ENCODE assay signal across 9 cellular contexts in the genomic region with DNA sequence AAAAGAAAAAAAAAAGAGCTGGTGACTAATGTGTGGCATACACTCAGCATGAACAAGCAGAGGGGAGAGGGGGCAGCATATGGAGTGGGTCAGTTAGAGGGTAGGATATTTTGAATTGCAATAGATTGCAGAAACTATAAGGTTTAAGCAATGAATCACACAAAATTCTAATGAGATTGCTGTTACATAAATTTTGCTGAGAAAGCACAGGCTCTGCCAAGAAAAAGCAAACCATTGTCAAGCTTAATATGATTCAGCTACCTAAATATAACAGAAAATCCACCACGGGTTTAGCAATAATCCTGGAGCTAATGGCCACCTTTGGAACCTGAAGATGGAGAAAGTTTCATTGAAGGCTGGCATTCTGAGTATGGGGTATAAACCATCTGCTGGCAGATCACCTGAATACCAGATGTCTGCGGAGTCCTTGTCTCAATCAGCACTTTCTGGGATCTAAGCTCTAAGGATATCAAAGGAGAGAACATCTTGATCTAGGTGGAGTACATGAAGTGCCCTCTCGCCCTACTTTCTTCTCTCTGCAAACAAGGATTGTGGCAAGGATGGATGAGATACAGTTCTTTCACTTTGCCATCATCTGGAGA. TPM values are rescaled to one million over a fixed set of nuclear protein-coding genes. Genes with fewer than 3 reads are reported as not detected.
DNase-seq lines count a peak whose midpoint lies in the region; ATAC-seq and TF ChIP-seq lines count a peak whose summit lies in the region.
"Had no signal": no experiment of that assay in that cellular context is flagged by ENCODE, and none has a peak within 500 bp of the region (broad histone marks: within the 10 kb centered on the region; RNA-seq: fewer than 3 reads in every experiment).

No MANE protein-coding gene starts in this region.

- DNase-seq in AG04450 (ENCODE audit: low read depth, low spot score) (peak; percentile 82), IMR-90 (peak; percentile 97), cerebellum (ENCODE audit: low spot score) (peak; percentile 38), midbrain (lab: John Stamatoyannopoulos, UW) (peak; percentile 19), NCI-H1417 treated with DMSO at 0.1 percent for 48 hours (lab: John Stamatoyannopoulos, UW) (no peak), inferior parietal cortex (ENCODE audit: extremely low spot score) (no peak), NCI-H1105 treated with DMSO at 0.1 percent for 48 hours (lab: John Stamatoyannopoulos, UW) (no peak), NCI-H1092 treated with DMSO at 0.1 percent for 48 hours (lab: John Stamatoyannopoulos, UW) (no peak)
- DNase-seq: NCI-H526 had no signal

- H2AK5ac ChIP-seq in IMR-90 (ENCODE audit: low read depth, low read length): no peak overlapping the region

- no peak for TF ChIP-seq RAD21 in IMR-90 (IDR thresholded peaks at IDR 0.05; ENCODE audit: low read length)

- peaks cover 13% of the 10 kb centered on the region for H3K4me1 ChIP-seq in IMR-90 (ENCODE audit: control insufficient read depth, insufficient read depth, low read length)

- intact Hi-C loops in IMR-90 (cut with micrococcal nuclease): no loop called here

- no peak overlapping the region for H4K5ac ChIP-seq in IMR-90 (ENCODE audit: low read depth, low read length)

- H3K79me1 ChIP-seq in IMR-90 (ENCODE audit: low read depth in 1 of 2, low read length in 2 of 2): peaks cover 5 to 10% of the 10 kb centered on the region in 2 experiments; a peak in 3 of 4 replicates

- H4K91ac ChIP-seq in IMR-90 (ENCODE audit: insufficient read depth, low read depth, low read length): no peak overlapping the region

- H3K9ac ChIP-seq in IMR-90 (ENCODE audit: low read depth, low read length): no peak overlapping the region

- H3K27ac ChIP-seq in AG04450 (ENCODE audit: low read depth, low read length): peak overlapping the region; percentile 96
- H3K27ac ChIP-seq in IMR-90 (ENCODE audit: insufficient read depth, low read length): peak overlapping the region; percentile 56; the same call in 1 of the 2 replicates

- in situ Hi-C loops in IMR-90 (cut with MboI; ENCODE audit: low sequenced_read_pairs): no loop called here

- H3K56ac ChIP-seq in IMR-90 (ENCODE audit: extremely low read depth, insufficient read depth, low read length): no peak overlapping the region

- H2BK20ac ChIP-seq in IMR-90 (ENCODE audit: low read depth, low read length): peak overlapping the region; percentile 50; the same call in 1 of the 2 replicates

- TF ChIP-seq CTCF in AG04450 (IDR thresholded peaks at IDR 0.05; ENCODE audit: low read depth, low read length) (no peak), IMR-90 (conservative IDR thresholded peaks at IDR 0.05; ENCODE audit: low read depth, low read length) (no peak)

- BruUV-seq in IMR-90 (replicated peaks; lab: Mats Ljungman, UMichigan): no TSS peak

- no peak overlapping the region for H2AFZ ChIP-seq in IMR-90 (replicated peaks; ENCODE audit: low read length, poor library complexity)

- peak overlapping the region; percentile 40; the same call in 1 of the 2 replicates for H3K4ac ChIP-seq in IMR-90 (ENCODE audit: low read depth, low read length)

- H3K4me2 ChIP-seq in IMR-90 (ENCODE audit: low read depth, low read length): peak overlapping the region; percentile 44

- no peak for TF ChIP-seq POLR2A in IMR-90 (IDR thresholded peaks at IDR 0.05; ENCODE audit: low read depth, low read length)

- H3K23ac ChIP-seq in IMR-90 (ENCODE audit: low read depth, low read length): peak overlapping the region; percentile 24; the same call in 1 of the 2 replicates

- POLR2A ChIA-PET in AG04450 (lab: Yijun Ruan, JAX): interaction anchor here (0.8 to 1.2 kb wide), 5 partner anchors 11 to 104 kb away, joined by 3 to 13 read pairs (median 4); a partner anchor contains a TSS
- POLR2A ChIA-PET in IMR-90 (lab: Charles Lee; ENCODE audit: unreplicated experiment): no interaction called here

- H3K27me3 ChIP-seq in AG04450 (ENCODE audit: control insufficient read depth, insufficient read depth, low read length): no peaks in the 10 kb centered on the region
- H3K27me3 ChIP-seq in IMR-90 (ENCODE audit: control insufficient read depth, insufficient read depth, low read length): no peaks in the 10 kb centered on the region

- peak overlapping the region; percentile 31; the same call in 1 of the 3 replicates for H2BK15ac ChIP-seq in IMR-90 (ENCODE audit: low read depth, low read length)

- H3K36me3 ChIP-seq in IMR-90 (ENCODE audit: control insufficient read depth, insufficient read depth, low read length): peaks cover 5% of the 10 kb centered on the region

- H4K8ac ChIP-seq in IMR-90 (ENCODE audit: low read depth in 2 of 2, low read length in 2 of 2): peak overlapping the region in 1 of 2 experiments; percentile 3; a peak in 1 of 4 replicates

- peak overlapping the region; percentile 18 for H3K18ac ChIP-seq in IMR-90 (ENCODE audit: low read depth, low read length)

- ATAC-seq in IMR-90 (ENCODE audit: low read depth): peak; percentile 96

- WGBS in IMR-90 (ENCODE audit: extremely low coverage in 2 of 2, insufficient read length in 1 of 2), 2 experiments: no CpG with 5 or more reads among the region's 3 CpGs

- peaks cover 13% of the 10 kb centered on the region; the same call in 1 of the 2 replicates for H3K9me1 ChIP-seq in IMR-90 (ENCODE audit: insufficient read depth, low read length)

- no peak overlapping the region for H2AK9ac ChIP-seq in IMR-90 (replicated peaks; ENCODE audit: low read depth, low read length, poor library complexity)

- CTCF ChIA-PET in AG04450 (lab: Charles Lee): interaction anchor here (0.8 to 2.4 kb wide), 3 partner anchors 12 to 121 kb away, joined by 3 to 15 read pairs (median 5); no protein-coding TSS in a partner anchor
- CTCF ChIA-PET in IMR-90 (lab: Yijun Ruan, JAX): interaction anchor here (0.6 kb wide), 1 partner anchor 712 kb away, joined by 3 read pairs; no protein-coding TSS in a partner anchor

- H3K9me3 ChIP-seq in AG04450 (ENCODE audit: control insufficient read depth, insufficient read depth, low read length) (no peaks in the 10 kb centered on the region), IMR-90 (ENCODE audit: control insufficient read depth, insufficient read depth, low read length) (no peaks in the 10 kb centered on the region)

- peak overlapping the region; percentile 12; the same call in 1 of the 2 replicates for H2BK120ac ChIP-seq in IMR-90 (ENCODE audit: low read depth, low read length)

- dilution Hi-C loops in IMR-90 (cut with HindIII; ENCODE audit: low sequenced_read_pairs, unreplicated experiment): no loop called here

- H3K14ac ChIP-seq in IMR-90 (replicated peaks; ENCODE audit: low read depth, low read length): peak overlapping the region; percentile 57; the same call in 1 of the 2 replicates

- peak overlapping the region; percentile 62 for H2BK5ac ChIP-seq in IMR-90 (ENCODE audit: low read depth, low read length, poor library complexity, severe bottlenecking)

- no peak overlapping the region for H3K4me3 ChIP-seq in AG04450 (ENCODE audit: low read depth, low read length)
- H3K4me3 ChIP-seq in IMR-90 (ENCODE audit: insufficient read depth, low read depth, low read length): no peak overlapping the region

- peaks cover 4% of the 10 kb centered on the region; the same call in 1 of the 2 replicates for H4K20me1 ChIP-seq in IMR-90 (ENCODE audit: insufficient read depth, low read length)

TF ChIP-seq in IMR-90, 13 proteins besides CTCF, POLR2A, EP300 and RAD21:
- TF ChIP-seq MXI1 (IDR thresholded peaks at IDR 0.05; ENCODE audit: borderline replicate concordance, low read depth, low read length): no peak
- no peak; the same call in 1 of the 2 replicates for TF ChIP-seq RFX5 (IDR thresholded peaks at IDR 0.05; ENCODE audit: low read depth, low read length)
- TF ChIP-seq FOS (IDR thresholded peaks at IDR 0.05; ENCODE audit: low read depth, low read length): peak; percentile 75
- peak; percentile 76 for TF ChIP-seq NFE2L2 (IDR thresholded peaks at IDR 0.05; ENCODE audit: low read depth, low read length)
- TF ChIP-seq CEBPB (IDR thresholded peaks at IDR 0.05; ENCODE audit: low read depth, low read length): peak; percentile 97
- TF ChIP-seq, protein P1, sequence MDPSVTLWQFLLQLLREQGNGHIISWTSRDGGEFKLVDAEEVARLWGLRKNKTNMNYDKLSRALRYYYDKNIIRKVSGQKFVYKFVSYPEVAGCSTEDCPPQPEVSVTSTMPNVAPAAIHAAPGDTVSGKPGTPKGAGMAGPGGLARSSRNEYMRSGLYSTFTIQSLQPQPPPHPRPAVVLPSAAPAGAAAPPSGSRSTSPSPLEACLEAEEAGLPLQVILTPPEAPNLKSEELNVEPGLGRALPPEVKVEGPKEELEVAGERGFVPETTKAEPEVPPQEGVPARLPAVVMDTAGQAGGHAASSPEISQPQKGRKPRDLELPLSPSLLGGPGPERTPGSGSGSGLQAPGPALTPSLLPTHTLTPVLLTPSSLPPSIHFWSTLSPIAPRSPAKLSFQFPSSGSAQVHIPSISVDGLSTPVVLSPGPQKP (IDR thresholded peaks at IDR 0.05; ENCODE audit: borderline replicate concordance, low read depth, low read length): no peak
- TF ChIP-seq MAFK (IDR thresholded peaks at IDR 0.05; ENCODE audit: low read depth, low read length): peak; percentile 94
- peak; percentile 97 for TF ChIP-seq MAZ (IDR thresholded peaks at IDR 0.05; ENCODE audit: borderline replicate concordance, low read depth, low read length)

RNA-seq across cellular contexts. Expression of a gene that starts 30.3 kb away (rescaled TPM):
- polyA plus RNA-seq in AG04450 (2011; rRNA removed) (not detected in 2 replicates), IMR-90 (2012; rRNA removed) (not detected in 2 replicates)
- polyA minus RNA-seq in AG04450 (2011; rRNA and poly(A)+ RNA removed): not detected in 2 replicates
- total RNA-seq in IMR-90 (2012; rRNA removed) (under 0.01 TPM in 1 of 2 replicates, not detected in the other), cerebellum (0.27 TPM)
- polyA plus RNA-seq in IMR-90 (2012; cell fraction: cytosol; rRNA removed): not detected in 2 replicates
- not detected in 2 replicates for polyA plus RNA-seq in IMR-90 (2012; cell fraction: nucleus; rRNA removed; ENCODE audit: low replicate concordance)

RNA-seq across cellular contexts. Expression of a gene that starts 59.2 kb away (rescaled TPM):
- 62.7 and 65.9 TPM in 2 replicates for polyA plus RNA-seq in AG04450 (2011; rRNA removed)
- polyA minus RNA-seq in AG04450 (2011; rRNA and poly(A)+ RNA removed): 38.8 and 41.4 TPM in 2 replicates
- 56.4 and 64.5 TPM in 2 replicates for total RNA-seq in IMR-90 (2012; rRNA removed)
- 63.5 and 66.0 TPM in 2 replicates for polyA plus RNA-seq in IMR-90 (2012; rRNA removed)
- 19.2 and 19.7 TPM in 2 replicates for polyA plus RNA-seq in IMR-90 (2012; cell fraction: cytosol; rRNA removed)
- polyA plus RNA-seq in IMR-90 (2012; cell fraction: nucleus; rRNA removed; ENCODE audit: low replicate concordance): 97.8 and 214 TPM in 2 replicates
- total RNA-seq in cerebellum: 54.3 TPM

Comparison
In these comparisons a context has a peak if more than half of its experiments do, and no peak if none do; other contexts are left out.
1. DNase-seq: peak in AG04450 (single experiment), IMR-90 (single experiment), cerebellum (single experiment) and midbrain (single experiment); none in NCI-H1417 treated with DMSO at 0.1 percent for 48 hours (single experiment), inferior parietal cortex (single experiment), NCI-H1105 treated with DMSO at 0.1 percent for 48 hours (single experiment) and NCI-H1092 treated with DMSO at 0.1 percent for 48 hours (single experiment).